Comparison of ENCODE assay signal across 9 cellular contexts in genomic region chr5:107456281-107456715, GRCh38.
A peak's percentile ranks its signal among the peaks of the same experiment; 100 is the strongest.
DNase-seq lines count a peak whose midpoint lies in the region; ATAC-seq lines count a peak whose summit lies in the region.
"Had no signal": no experiment of that assay in that cellular context is flagged by ENCODE, and none has a peak within 500 bp of the region (broad histone marks: within the 10 kb centered on the region; RNA-seq: fewer than 3 reads in every experiment).

No MANE protein-coding gene starts in this region.

- peak overlapping the region; percentile 67 for H3K27ac ChIP-seq in epithelial cell of prostate

- ATAC-seq in GM18519 (IDR thresholded peaks at IDR 0.05; ENCODE audit: low FRiP score, unreplicated experiment) (peak; percentile 71), GM21717 (IDR thresholded peaks at IDR 0.05; ENCODE audit: unreplicated experiment) (peak; percentile 95), HG03558 (IDR thresholded peaks at IDR 0.05; ENCODE audit: extremely low read depth, unreplicated experiment) (peak; percentile 82), HG03139 (IDR thresholded peaks at IDR 0.05; ENCODE audit: unreplicated experiment) (no peak)

- DNase-seq in epithelial cell of prostate (ENCODE audit: low read depth, low spot score) (peak; percentile 66), SHP77 (lab: John Stamatoyannopoulos, UW) (no peak), NCI-H1436 treated with DMSO at 0.1 percent for 48 hours (lab: John Stamatoyannopoulos, UW) (no peak), AG08396 (ENCODE audit: low spot score) (no peak)
- DNase-seq: DMS153 had no signal
